ENCODE assay signal across 1 cellular context in the genomic region with DNA sequence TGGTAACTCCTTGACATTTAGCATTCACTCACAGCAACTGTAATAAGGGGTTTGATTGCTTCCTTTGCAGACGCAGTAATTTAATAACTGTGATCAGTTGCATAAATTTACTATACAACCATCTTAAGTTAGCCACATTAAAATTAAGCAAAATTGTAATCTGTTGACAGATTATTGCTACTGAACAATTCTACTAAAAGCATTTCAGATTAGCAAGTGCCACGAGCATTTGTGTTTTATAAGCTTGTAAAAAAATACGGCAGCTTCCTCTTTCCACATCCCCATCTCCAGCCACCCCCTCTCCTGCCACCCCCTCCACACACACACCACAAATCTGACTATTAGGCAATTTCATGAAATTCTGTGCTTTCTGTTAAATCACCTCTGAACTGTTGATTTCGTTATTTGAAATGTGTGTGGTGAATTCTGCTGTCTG.
TF ChIP-seq lines count a peak whose summit lies in the region.

No MANE protein-coding gene starts in this region.

TF ChIP-seq in SK-N-SH treated with all-trans-retinoic acid at 6 μM for 48 hours, 23 proteins besides CTCF, POLR2A, EP300 and RAD21 (continued from another document):
- TF ChIP-seq CSDC2 (CRISPR knock-in tag; IDR thresholded peaks at IDR 0.05) (no peak), BACH2 (CRISPR knock-in tag; IDR thresholded peaks at IDR 0.05; ENCODE audit: borderline replicate concordance) (no peak), OSR1 (CRISPR knock-in tag; IDR thresholded peaks at IDR 0.05) (no peak), TOX (CRISPR knock-in tag; IDR thresholded peaks at IDR 0.05; ENCODE audit: borderline replicate concordance) (no peak), ZNF8 (CRISPR knock-in tag; IDR thresholded peaks at IDR 0.05) (no peak), ZFP30 (CRISPR knock-in tag; IDR thresholded peaks at IDR 0.05) (no peak), ISL1 (CRISPR knock-in tag; IDR thresholded peaks at IDR 0.05) (no peak), TCF4 (CRISPR knock-in tag; IDR thresholded peaks at IDR 0.05; ENCODE audit: borderline replicate concordance) (no peak), RARB (CRISPR knock-in tag; IDR thresholded peaks at IDR 0.05) (no peak), ZC3H10 (CRISPR knock-in tag; IDR thresholded peaks at IDR 0.05) (no peak), ZNF70 (CRISPR knock-in tag; IDR thresholded peaks at IDR 0.05) (no peak)
- TF ChIP-seq, protein P1, sequence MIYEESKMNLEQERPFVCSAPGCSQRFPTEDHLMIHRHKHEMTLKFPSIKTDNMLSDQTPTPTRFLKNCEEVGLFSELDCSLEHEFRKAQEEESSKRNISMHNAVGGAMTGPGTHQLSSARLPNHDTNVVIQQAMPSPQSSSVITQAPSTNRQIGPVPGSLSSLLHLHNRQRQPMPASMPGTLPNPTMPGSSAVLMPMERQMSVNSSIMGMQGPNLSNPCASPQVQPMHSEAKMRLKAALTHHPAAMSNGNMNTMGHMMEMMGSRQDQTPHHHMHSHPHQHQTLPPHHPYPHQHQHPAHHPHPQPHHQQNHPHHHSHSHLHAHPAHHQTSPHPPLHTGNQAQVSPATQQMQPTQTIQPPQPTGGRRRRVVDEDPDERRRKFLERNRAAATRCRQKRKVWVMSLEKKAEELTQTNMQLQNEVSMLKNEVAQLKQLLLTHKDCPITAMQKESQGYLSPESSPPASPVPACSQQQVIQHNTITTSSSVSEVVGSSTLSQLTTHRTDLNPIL (CRISPR knock-in tag; IDR thresholded peaks at IDR 0.05; ENCODE audit: low read depth) = no peak
- TF ChIP-seq, protein P2, sequence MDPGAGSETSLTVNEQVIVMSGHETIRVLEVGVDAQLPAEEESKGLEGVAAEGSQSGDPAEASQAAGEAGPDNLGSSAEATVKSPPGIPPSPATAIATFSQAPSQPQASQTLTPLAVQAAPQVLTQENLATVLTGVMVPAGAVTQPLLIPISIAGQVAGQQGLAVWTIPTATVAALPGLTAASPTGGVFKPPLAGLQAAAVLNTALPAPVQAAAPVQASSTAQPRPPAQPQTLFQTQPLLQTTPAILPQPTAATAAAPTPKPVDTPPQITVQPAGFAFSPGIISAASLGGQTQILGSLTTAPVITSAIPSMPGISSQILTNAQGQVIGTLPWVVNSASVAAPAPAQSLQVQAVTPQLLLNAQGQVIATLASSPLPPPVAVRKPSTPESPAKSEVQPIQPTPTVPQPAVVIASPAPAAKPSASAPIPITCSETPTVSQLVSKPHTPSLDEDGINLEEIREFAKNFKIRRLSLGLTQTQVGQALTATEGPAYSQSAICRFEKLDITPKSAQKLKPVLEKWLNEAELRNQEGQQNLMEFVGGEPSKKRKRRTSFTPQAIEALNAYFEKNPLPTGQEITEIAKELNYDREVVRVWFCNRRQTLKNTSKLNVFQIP (CRISPR knock-in tag; IDR thresholded peaks at IDR 0.05; ENCODE audit: borderline replicate concordance, low read depth) = no peak
- TF ChIP-seq, protein P3, sequence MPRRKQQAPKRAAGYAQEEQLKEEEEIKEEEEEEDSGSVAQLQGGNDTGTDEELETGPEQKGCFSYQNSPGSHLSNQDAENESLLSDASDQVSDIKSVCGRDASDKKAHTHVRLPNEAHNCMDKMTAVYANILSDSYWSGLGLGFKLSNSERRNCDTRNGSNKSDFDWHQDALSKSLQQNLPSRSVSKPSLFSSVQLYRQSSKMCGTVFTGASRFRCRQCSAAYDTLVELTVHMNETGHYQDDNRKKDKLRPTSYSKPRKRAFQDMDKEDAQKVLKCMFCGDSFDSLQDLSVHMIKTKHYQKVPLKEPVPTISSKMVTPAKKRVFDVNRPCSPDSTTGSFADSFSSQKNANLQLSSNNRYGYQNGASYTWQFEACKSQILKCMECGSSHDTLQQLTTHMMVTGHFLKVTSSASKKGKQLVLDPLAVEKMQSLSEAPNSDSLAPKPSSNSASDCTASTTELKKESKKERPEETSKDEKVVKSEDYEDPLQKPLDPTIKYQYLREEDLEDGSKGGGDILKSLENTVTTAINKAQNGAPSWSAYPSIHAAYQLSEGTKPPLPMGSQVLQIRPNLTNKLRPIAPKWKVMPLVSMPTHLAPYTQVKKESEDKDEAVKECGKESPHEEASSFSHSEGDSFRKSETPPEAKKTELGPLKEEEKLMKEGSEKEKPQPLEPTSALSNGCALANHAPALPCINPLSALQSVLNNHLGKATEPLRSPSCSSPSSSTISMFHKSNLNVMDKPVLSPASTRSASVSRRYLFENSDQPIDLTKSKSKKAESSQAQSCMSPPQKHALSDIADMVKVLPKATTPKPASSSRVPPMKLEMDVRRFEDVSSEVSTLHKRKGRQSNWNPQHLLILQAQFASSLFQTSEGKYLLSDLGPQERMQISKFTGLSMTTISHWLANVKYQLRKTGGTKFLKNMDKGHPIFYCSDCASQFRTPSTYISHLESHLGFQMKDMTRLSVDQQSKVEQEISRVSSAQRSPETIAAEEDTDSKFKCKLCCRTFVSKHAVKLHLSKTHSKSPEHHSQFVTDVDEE (CRISPR knock-in tag; IDR thresholded peaks at IDR 0.05) = no peak
